ENCODE assay signal across 11 cellular contexts in genomic region chr16:20002936-20003335, GRCh38.
"Had no signal": no experiment of that assay in that cellular context is flagged by ENCODE, and none has a peak within 500 bp of the region (broad histone marks: within the 10 kb centered on the region; RNA-seq: fewer than 3 reads in every experiment).

No MANE protein-coding gene starts in this region.

- H3K4me3 ChIP-seq: GM23248, GM23338, HAP-1 had no signal

- H3K9me3 ChIP-seq: HAP-1 had no signal

- FAIRE-seq: H1, H54 had no signal

- ATAC-seq: GM23338, HCT116 had no signal

- H3K9ac ChIP-seq: GM23248 had no signal

- H3K27ac ChIP-seq: GM23248 had no signal

- H3K36me3 ChIP-seq: HAP-1 had no signal

- H3K4me2 ChIP-seq: GM23338 had no signal

- H2AFZ ChIP-seq: GM23248 had no signal

- H3K4me1 ChIP-seq: HAP-1 had no signal

- DNase-seq: GM23248, GOT3, H7, H9, HCEC 1CT, HFFc6 had no signal
